8 cellular contexts compared by ENCODE assay signal in genomic region chr1:174999926-175000696, GRCh38. TPM values are rescaled to one million over a fixed set of nuclear protein-coding genes. Genes with fewer than 3 reads are reported as not detected.
DNase-seq lines count a peak whose midpoint lies in the region; ATAC-seq and TF ChIP-seq lines count a peak whose summit lies in the region.

Gene CACYBP, plus strand, starts transcription at chr1:174999947. Its CDS starts 234 bp downstream, at chr1:175000181.

- DNase-seq in AML-193 (lab: John Stamatoyannopoulos, UW) (peak; percentile 16 to 17), iPS-NIHi7 (ENCODE audit: extremely low spot score) (peak; percentile 10), cortex of kidney (lab: John Stamatoyannopoulos, UW) (no peak)

- peaks cover 10% of the 10 kb centered on the region for H3K27me3 Mint-ChIP-seq in brain

- H3K9me3 Mint-ChIP-seq in brain = no peaks in the 10 kb centered on the region

- H3K27ac ChIP-seq in skin epidermis = peak within 1 kb of the TSS; percentile 74 to 99 (median 98)

- ATAC-seq in GM18861 (IDR thresholded peaks at IDR 0.05; ENCODE audit: unreplicated experiment) (peak; percentile 6), HG03442 (IDR thresholded peaks at IDR 0.05; ENCODE audit: unreplicated experiment) (peak; percentile 6)

- peaks cover 41% of the 10 kb centered on the region for H3K4me1 Mint-ChIP-seq in brain

- TF ChIP-seq CTCF in brain (conservative IDR thresholded peaks at IDR 0.05) = no peak

- peaks cover 19% of the 10 kb centered on the region for H3K36me3 Mint-ChIP-seq in brain

- peak within 1 kb of the TSS in 3 of 5 experiments; percentile 95 to 97 (median 95) for H3K27ac Mint-ChIP-seq in brain

- peak within 1 kb of the TSS in 1 of 5 experiments; percentile 92 for H3K4me3 Mint-ChIP-seq in brain

- peak within 1 kb of the TSS; percentile 80 to 94 (median 91) for H3K4me3 ChIP-seq in skin epidermis

- TF ChIP-seq POLR2A in Raji (IDR thresholded peaks at IDR 0.05; ENCODE audit: insufficient read depth, low read depth, low read length) = peak; percentile 74

RNA-seq across cellular contexts. Expression of gene CACYBP, which starts in this region (rescaled TPM):
- 181 TPM for polyA plus RNA-seq in brain (ENCODE audit: insufficient read depth, low read depth, low replicate concordance)
